ENCODE assay signal across 22 cellular contexts in genomic region chr19:50501186-50501567, GRCh38. TPM values are rescaled to one million over a fixed set of nuclear protein-coding genes. Genes with fewer than 3 reads are reported as not detected.
DNase-seq lines count a peak whose midpoint lies in the region; ATAC-seq and TF ChIP-seq lines count a peak whose summit lies in the region.
"Had no signal": no experiment of that assay in that cellular context is flagged by ENCODE, and none has a peak within 500 bp of the region (broad histone marks: within the 10 kb centered on the region; RNA-seq: fewer than 3 reads in every experiment).

No MANE protein-coding gene starts in this region.

- H3K9me3 ChIP-seq in BLaER1 treated with 17β-estradiol and CSF1 and Interleukin-3, amounts not matched to agents 10 nM and 100 nM (replicated peaks in 1 of 11), result no peaks in the 10 kb centered on the region
- H3K9me3 ChIP-seq in right cardiac atrium (ENCODE audit: control insufficient read depth, low read length) (no peaks in the 10 kb centered on the region), psoas muscle (no peaks in the 10 kb centered on the region)
- H3K9me3 ChIP-seq: ovary, tibial artery had no signal

- H3K4me1 ChIP-seq in BLaER1 treated with 17β-estradiol and CSF1 and Interleukin-3, amounts not matched to agents 10 nM and 100 nM, result peaks cover 5 to 26% (median 22%) of the 10 kb centered on the region in 10 experiments; a peak in 18 of 20 replicates
- no peaks in the 10 kb centered on the region for H3K4me1 ChIP-seq in right cardiac atrium (ENCODE audit: control insufficient read depth, insufficient read depth, low read length)
- H3K4me1 ChIP-seq in psoas muscle, result peaks cover 7% of the 10 kb centered on the region
- H3K4me1 ChIP-seq: tibial artery had no signal

- peak overlapping the region in 8 of 11 experiments; percentile 12 to 94 (median 84); a peak in 11 of 22 replicates for H3K4me2 ChIP-seq in BLaER1 treated with 17β-estradiol and CSF1 and Interleukin-3, amounts not matched to agents 10 nM and 100 nM

- WGBS in right cardiac atrium, result 51% methylated on average over 12 of the region's 12 CpGs
- 18 to 22% (median 19%) methylated on average over 12 of the region's 12 CpGs for WGBS in psoas muscle, 3 donors

- peak overlapping the region in 2 of 11 experiments; percentile 19 to 52; a peak in 5 of 22 replicates for H3K9ac ChIP-seq in BLaER1 treated with 17β-estradiol and CSF1 and Interleukin-3, amounts not matched to agents 10 nM and 100 nM

- peak overlapping the region in 1 of 11 experiments; percentile 28; a peak in 1 of 22 replicates for H3K27ac ChIP-seq in BLaER1 treated with 17β-estradiol and CSF1 and Interleukin-3, amounts not matched to agents 10 nM and 100 nM
- H3K27ac ChIP-seq in right cardiac atrium (ENCODE audit: low read length), result peak overlapping the region; percentile 81
- peak overlapping the region; percentile 94 for H3K27ac ChIP-seq in psoas muscle
- H3K27ac ChIP-seq: ovary, RWPE1, tibial artery had no signal

- no peaks in the 10 kb centered on the region for H4K20me1 ChIP-seq in BLaER1 treated with 17β-estradiol and CSF1 and Interleukin-3, amounts not matched to agents 10 nM and 100 nM

- DNase-seq in SW480 (ENCODE audit: low spot score), result peak; percentile 71
- DNase-seq in right cardiac atrium, result peak in 2 of 3 donors; percentile 56 to 61
- peak in 1 of 2 donors; percentile 56 for DNase-seq in psoas muscle
- no peak for DNase-seq in AG08395 (ENCODE audit: low spot score)
- no peak for DNase-seq in AG20443 (ENCODE audit: low spot score)
- DNase-seq in NCI-H187 treated with DMSO at 0.1 percent for 48 hours (lab: John Stamatoyannopoulos, UW), result no peak
- DNase-seq: activated CD4-positive, alpha-beta memory T cell treated with anti-CD3 and anti-CD28 coated beads, Interleukin-2, amount 10 ng/mL, durations not matched to agents 7 days and 5 days; activated naive CD4-positive, alpha-beta T cell treated with anti-CD3 and anti-CD28 coated beads, Interleukin-2, amount 50 U/mL, for 16 hours; activated T-cell treated with anti-CD3 and anti-CD28 coated beads, Interleukin-2, amount 50 U/mL, for 4 hours; H7; hippocampal formation; kidney glomerular epithelial cell; NCI-H1930; NCI-H446 treated with DMSO at 0.1 percent for 48 hours; ovary had no signal

- no peak for TF ChIP-seq CTCF in psoas muscle (IDR thresholded peaks at IDR 0.05)

- ATAC-seq in right cardiac atrium (peak; percentile 0 to 1), psoas muscle (peak; percentile 5 to 28 (median 18)), HG03354 (IDR thresholded peaks at IDR 0.05; ENCODE audit: poor library complexity, severe bottlenecking, unreplicated experiment) (no peak)

- intact Hi-C loops in right cardiac atrium (cut with DNase I) (no loop called here), psoas muscle (cut with DNase I) (loop anchor here in 1 of 2 donors (2.0 kb wide), 1 partner anchor 68 kb away; the partner anchor contains the start of gene MYBPC2)

- H3K36me3 ChIP-seq in BLaER1 treated with 17β-estradiol and CSF1 and Interleukin-3, amounts not matched to agents 10 nM and 100 nM, result peaks cover 0 to 11% (median 0%) of the 10 kb centered on the region in 11 experiments; a peak in 3 of 22 replicates
- H3K36me3 ChIP-seq in psoas muscle (ENCODE audit: insufficient read depth in 1 of 2, low read depth in 1 of 2), result peaks cover 0 to 9% of the 10 kb centered on the region in 2 donors
- H3K36me3 ChIP-seq: ovary had no signal

- no peak overlapping the region for H3K4me3 ChIP-seq in BLaER1 treated with 17β-estradiol and CSF1 and Interleukin-3, amounts not matched to agents 10 nM and 100 nM
- H3K4me3 ChIP-seq in right cardiac atrium (ENCODE audit: low read length) (peak overlapping the region; percentile 7), psoas muscle (peak overlapping the region; percentile 68)
- H3K4me3 ChIP-seq: ovary, tibial artery had no signal

- H3K27me3 ChIP-seq in BLaER1 treated with 17β-estradiol and CSF1 and Interleukin-3, amounts not matched to agents 10 nM and 100 nM, result peaks cover 0 to 11% (median 0%) of the 10 kb centered on the region in 11 experiments; a peak in 1 of 22 replicates
- H3K27me3 ChIP-seq in right cardiac atrium (ENCODE audit: control insufficient read depth, insufficient read depth), result no peaks in the 10 kb centered on the region
- H3K27me3 ChIP-seq in psoas muscle (ENCODE audit: insufficient read depth in 3 of 3, low read length in 2 of 3), result no peaks in the 10 kb centered on the region
- H3K27me3 ChIP-seq: ovary had no signal

RNA-seq across cellular contexts. Expression of gene JOSD2, which starts 9.8 kb away (rescaled TPM):
- total RNA-seq in right cardiac atrium (10 to 100 TPM; 24.2 to 40.5 (median 39.5) TPM), psoas muscle (10 to 100 TPM; 28.5 to 41.0 (median 37.4) TPM)
- polyA plus RNA-seq in right cardiac atrium (55.2 TPM), psoas muscle (10 to 100 TPM; 51.9 to 87.2 (median 86.2) TPM)
- total RNA-seq: astrocyte had no signal

RNA-seq across cellular contexts. Expression of gene ASPDH, which starts 12.5 kb away (rescaled TPM):
- total RNA-seq in right cardiac atrium (not detected), psoas muscle (not detected)
- polyA plus RNA-seq in right cardiac atrium (not detected), psoas muscle (not detected)
- total RNA-seq: activated CD4-positive, alpha-beta memory T cell treated with anti-CD3 and anti-CD28 coated beads, Interleukin-2, amount 10 ng/mL, durations not matched to agents 7 days and 5 days; activated T-cell treated with anti-CD3 and anti-CD28 coated beads, Interleukin-2, amount 50 U/mL, for 4 hours; astrocyte; Daoy; H7; mononuclear cell; ovary had no signal
- polyA plus RNA-seq: ovary had no signal

RNA-seq across cellular contexts. Expression of gene GARIN5A, which starts 24.5 kb away (rescaled TPM):
- total RNA-seq in right cardiac atrium (1 to 10 TPM in 3 of 4 donors, under 1 TPM in 1; 0.86 to 2.3 (median 1.9) TPM), psoas muscle (1 to 10 TPM; 1.2 to 5.3 (median 4.7) TPM)
- polyA plus RNA-seq in right cardiac atrium (3.0 TPM), psoas muscle (1 to 10 TPM; 1.3 to 2.7 (median 1.3) TPM)
- total RNA-seq: astrocyte had no signal

RNA-seq across cellular contexts. Expression of gene EMC10, which starts 24.9 kb away (rescaled TPM):
- total RNA-seq in right cardiac atrium, result 100 to 1,000 TPM in 3 of 4 donors, 10 to 100 TPM in 1; 98.5 to 118 (median 104) TPM
- polyA plus RNA-seq in right cardiac atrium, result 134 TPM
- total RNA-seq in psoas muscle, result 10 to 100 TPM; 32.6 to 47.5 (median 43.3) TPM
- polyA plus RNA-seq in psoas muscle, result 10 to 100 TPM; 33.1 to 37.6 (median 34.2) TPM
- total RNA-seq: astrocyte had no signal

Comparison
In these comparisons a context has a peak if more than half of its experiments do, and no peak if none do; other contexts are left out.
1. H3K4me3 ChIP-seq: peak in right cardiac atrium (single experiment) and psoas muscle (single experiment); none in BLaER1 treated with 17β-estradiol and CSF1 and Interleukin-3, amounts not matched to agents 10 nM and 100 nM (0 of 10).
2. DNase-seq: peak in SW480 (single experiment) and right cardiac atrium (2 of 3); none in AG08395 (single experiment), AG20443 (single experiment) and NCI-H187 treated with DMSO at 0.1 percent for 48 hours (single experiment).